In genomic region chr2:70728128-70728527, GRCh38 we compare ENCODE assay signal across 18 cellular contexts. TPM values are rescaled to one million over a fixed set of nuclear protein-coding genes. Genes with fewer than 3 reads are reported as not detected.
A peak's percentile ranks its signal among the peaks of the same experiment; 100 is the strongest.
DNase-seq lines count a peak whose midpoint lies in the region; ATAC-seq, FAIRE-seq and TF ChIP-seq lines count a peak whose summit lies in the region.
"Had no signal": no experiment of that assay in that cellular context is flagged by ENCODE, and none has a peak within 500 bp of the region (broad histone marks: within the 10 kb centered on the region; RNA-seq: fewer than 3 reads in every experiment).

No MANE protein-coding gene starts in this region.

- no peak for ATAC-seq in PC-3
- ATAC-seq in HG02840 (IDR thresholded peaks at IDR 0.05; ENCODE audit: low FRiP score, unreplicated experiment): no peak

- H2AFZ ChIP-seq in PC-3 (ENCODE audit: low read length): no peak overlapping the region

- no peak for FAIRE-seq in H54 (lab: Jason Lieb, UNC)

- CTCF ChIA-PET in PC-3 (lab: Charles Lee): no interaction called here

- intact Hi-C loops in PC-3 (cut with micrococcal nuclease): no loop called here

- no TSS peak for BruUV-seq in PC-3 (replicated peaks; lab: Mats Ljungman, UMichigan)

- no peaks in the 10 kb centered on the region for H3K36me3 ChIP-seq in PC-3 (ENCODE audit: low read depth, low read length)
- H3K36me3 ChIP-seq: MG63 had no signal

- H3K27me3 ChIP-seq in PC-3 (ENCODE audit: low read length): peaks cover 11% of the 10 kb centered on the region
- H3K27me3 ChIP-seq: BLaER1, MG63 had no signal

- H3K79me2 ChIP-seq in PC-3 (ENCODE audit: low read length): no peaks in the 10 kb centered on the region

- POLR2A ChIA-PET in PC-3 (lab: Charles Lee; ENCODE audit: unreplicated experiment): no interaction called here

- H3K4me2 ChIP-seq in PC-3 (ENCODE audit: low read length): no peak overlapping the region
- H3K4me2 ChIP-seq: BLaER1 had no signal

- no peak overlapping the region for H3K27ac ChIP-seq in PC-3 (ENCODE audit: low read length)
- H3K27ac ChIP-seq: BLaER1 had no signal

- DNase-seq in H54 (ENCODE audit: insufficient read length, low spot score) (peak; percentile 29), M059J (ENCODE audit: low read depth) (peak; percentile 45), epithelial cell of esophagus (ENCODE audit: low read depth) (peak; percentile 35), myocyte (ENCODE audit: low read depth) (peak; percentile 24), PC-3 (no peak), HPDE6-E6E7 (ENCODE audit: extremely low spot score) (no peak)
- DNase-seq: CD8-positive, alpha-beta memory T cell; DND-41; GOT3; KG1; NCI-H1105; NCI-H1930; NCI-H2171; NCI-H510A; SIG-M5 had no signal

- no peak for TF ChIP-seq POLR2A in H54 (IDR thresholded peaks at IDR 0.05; ENCODE audit: low read depth, low read length)

- H3K9ac ChIP-seq in PC-3 (ENCODE audit: low read length): no peak overlapping the region
- H3K9ac ChIP-seq: BLaER1 had no signal

- no peaks in the 10 kb centered on the region for H3K9me2 ChIP-seq in PC-3 (replicated peaks; ENCODE audit: low read length)

- H3K9me3 ChIP-seq in PC-3 (ENCODE audit: low read length): no peaks in the 10 kb centered on the region
- H3K9me3 ChIP-seq: BLaER1, MG63 had no signal

- H3K4me1 ChIP-seq in PC-3 (ENCODE audit: insufficient read depth, low read length): no peaks in the 10 kb centered on the region

- H3F3A ChIP-seq in PC-3 (ENCODE audit: low read length, unreplicated experiment): no peaks in the 10 kb centered on the region

- TF ChIP-seq CTCF in epithelial cell of esophagus (IDR thresholded peaks at IDR 0.05; ENCODE audit: insufficient read depth, low read depth, low read length, missing control alignments) (no peak), PC-3 (conservative IDR thresholded peaks at IDR 0.05; ENCODE audit: low read depth, low read length) (no peak)

- H3K4me3 ChIP-seq in epithelial cell of esophagus (ENCODE audit: low read length) (no peak overlapping the region), PC-3 (ENCODE audit: low read length) (no peak overlapping the region)
- H3K4me3 ChIP-seq: BLaER1, MG63 had no signal

- no peaks in the 10 kb centered on the region for H4K20me1 ChIP-seq in PC-3 (ENCODE audit: low read length)

RNA-seq across cellular contexts. Expression of gene ADD2, which starts 39.9 kb away (rescaled TPM):
- 6.9 and 9.5 TPM in 2 replicates for total RNA-seq in M059J (2014; rRNA removed; shearing (Covaris generic))
- total RNA-seq in myocyte (not detected in 2 replicates), PC-3 (2014; rRNA removed) (4.4 and 16.0 TPM in 2 replicates)
- polyA plus RNA-seq in myocyte (2012): not detected

Comparison
In these comparisons a context has a peak if more than half of its experiments do, and no peak if none do; other contexts are left out.
1. DNase-seq: peak in H54 (single experiment), M059J (single experiment), epithelial cell of esophagus (single experiment) and myocyte (single experiment); none in PC-3 (single experiment) and HPDE6-E6E7 (single experiment).